15 cellular contexts compared by ENCODE assay signal in the genomic region with DNA sequence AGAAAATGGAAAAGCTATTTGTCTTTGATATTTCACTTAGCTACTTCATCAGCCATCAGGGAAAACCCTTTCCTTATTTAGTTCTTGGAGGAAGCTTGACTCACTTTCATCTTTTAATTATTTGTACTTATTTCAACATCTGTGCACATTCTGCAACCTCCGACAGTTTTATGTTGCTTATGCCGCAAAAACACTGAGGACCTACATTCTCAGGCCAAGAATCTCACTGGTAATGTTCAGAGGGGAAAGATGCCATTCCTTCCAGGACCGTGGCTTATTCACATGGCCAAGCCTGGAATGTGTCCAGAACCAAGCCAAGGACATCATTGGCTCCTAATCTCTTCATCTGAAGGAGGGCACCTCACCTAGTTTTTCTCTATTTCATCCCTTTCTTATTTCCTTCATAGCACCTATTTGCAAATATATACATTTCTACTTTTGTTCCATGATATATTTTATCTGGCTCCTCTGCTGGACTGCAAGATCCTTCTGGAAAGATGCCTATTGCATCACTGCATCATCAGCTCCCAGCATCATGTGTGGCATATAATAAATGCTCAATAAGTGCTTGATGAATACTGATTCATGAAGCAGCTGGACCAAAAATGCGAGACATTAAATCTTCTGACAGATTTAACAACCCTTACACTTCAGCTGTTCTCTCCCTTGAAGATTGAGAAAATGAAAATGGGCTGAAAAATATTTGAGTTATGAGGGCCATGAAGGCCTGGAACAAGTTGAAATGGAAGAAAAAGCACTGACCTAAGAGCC.
A peak's percentile ranks its signal among the peaks of the same experiment; 100 is the strongest.
DNase-seq lines count a peak whose midpoint lies in the region; ATAC-seq and TF ChIP-seq lines count a peak whose summit lies in the region.
"Had no signal": no experiment of that assay in that cellular context is flagged by ENCODE, and none has a peak within 500 bp of the region (broad histone marks: within the 10 kb centered on the region; RNA-seq: fewer than 3 reads in every experiment).

No MANE protein-coding gene starts in this region.

- ATAC-seq in SK-N-SH treated with all-trans-retinoic acid at 6 μM for 48 hours: no peak
- ATAC-seq: K562, pancreas had no signal

- no peaks in the 10 kb centered on the region for H3K9me3 ChIP-seq in prostate gland
- H3K9me3 ChIP-seq: BE2C, pancreas, spleen had no signal

- peak overlapping the region; percentile 32 to 34 for H3K27ac ChIP-seq in prostate gland
- H3K27ac ChIP-seq: pancreas, spleen had no signal

- H3K27me3 ChIP-seq in prostate gland (replicated peaks; ENCODE audit: insufficient read depth): no peaks in the 10 kb centered on the region
- H3K27me3 ChIP-seq: BE2C, pancreas, spleen had no signal

- no peak for TF ChIP-seq CTCF in AG09309 (IDR thresholded peaks at IDR 0.05; ENCODE audit: control insufficient read depth, insufficient read depth, low read depth, low read length, missing control alignments)
- no peak for TF ChIP-seq CTCF in fibroblast of mammary gland (conservative IDR thresholded peaks at IDR 0.05; ENCODE audit: control insufficient read depth, insufficient read depth, low read depth, low read length)
- no peak for TF ChIP-seq CTCF in prostate gland (IDR thresholded peaks at IDR 0.05)

- H3K4me3 ChIP-seq in AG09309 (ENCODE audit: control insufficient read depth, low read depth, low read length) (no peak overlapping the region), fibroblast of mammary gland (ENCODE audit: control insufficient read depth, low read depth, low read length) (no peak overlapping the region), prostate gland (no peak overlapping the region)
- H3K4me3 ChIP-seq: K562, pancreas, spleen had no signal

- intact Hi-C loops in prostate gland (cut with DNase I): no loop called here

- TF ChIP-seq POLR2A in prostate gland (IDR thresholded peaks at IDR 0.05): no peak

- H3K36me3 ChIP-seq in prostate gland: no peaks in the 10 kb centered on the region
- H3K36me3 ChIP-seq: BE2C, pancreas, spleen had no signal

- no peaks in the 10 kb centered on the region for H3K4me1 ChIP-seq in prostate gland (replicated peaks)
- H3K4me1 ChIP-seq: pancreas had no signal

- DNase-seq in AG09309 (ENCODE audit: low read depth) (peak; percentile 73), RPMI7951 (ENCODE audit: low read depth) (peak; percentile 19), fibroblast of mammary gland (ENCODE audit: low read depth) (peak; percentile 47), prostate gland (ENCODE audit: low spot score) (no peak), NCI-H526 treated with DMSO at 0.1 percent for 48 hours (lab: John Stamatoyannopoulos, UW) (no peak), G401 (ENCODE audit: low spot score) (no peak)
- no peak for DNase-seq in effector CD4-positive, alpha-beta T cell
- DNase-seq: activated effector memory CD4-positive, alpha-beta T cell treated with anti-CD3 and anti-CD28 coated beads, Interleukin-2, amount 50 U/mL, for 16 hours; BE2C; NCI-H1092; pancreas; spleen; stimulated activated naive CD4-positive, alpha-beta T cell treated with Interleukin-2 at 50 U/mL for 16 hours had no signal

- WGBS in prostate gland: 32% methylated on average over 4 of the region's 4 CpGs

- in situ Hi-C loops in G401 (cut with HindIII; ENCODE audit: low sequenced_read_pairs): no loop called here

TF ChIP-seq in SK-N-SH treated with all-trans-retinoic acid at 6 μM for 48 hours, 23 proteins besides CTCF, POLR2A, EP300 and RAD21:
- TF ChIP-seq ZNF70 (CRISPR knock-in tag; IDR thresholded peaks at IDR 0.05) (no peak), ESRRG (CRISPR knock-in tag; IDR thresholded peaks at IDR 0.05) (no peak), GLIS3 (CRISPR knock-in tag; IDR thresholded peaks at IDR 0.05) (no peak), ZNF565 (CRISPR knock-in tag; conservative IDR thresholded peaks at IDR 0.05; ENCODE audit: low read depth) (no peak), ZNF8 (CRISPR knock-in tag; IDR thresholded peaks at IDR 0.05) (no peak), OSR1 (CRISPR knock-in tag; IDR thresholded peaks at IDR 0.05) (no peak), RARB (CRISPR knock-in tag; IDR thresholded peaks at IDR 0.05) (no peak), TCF4 (CRISPR knock-in tag; IDR thresholded peaks at IDR 0.05; ENCODE audit: borderline replicate concordance) (no peak)
- TF ChIP-seq, protein P1, sequence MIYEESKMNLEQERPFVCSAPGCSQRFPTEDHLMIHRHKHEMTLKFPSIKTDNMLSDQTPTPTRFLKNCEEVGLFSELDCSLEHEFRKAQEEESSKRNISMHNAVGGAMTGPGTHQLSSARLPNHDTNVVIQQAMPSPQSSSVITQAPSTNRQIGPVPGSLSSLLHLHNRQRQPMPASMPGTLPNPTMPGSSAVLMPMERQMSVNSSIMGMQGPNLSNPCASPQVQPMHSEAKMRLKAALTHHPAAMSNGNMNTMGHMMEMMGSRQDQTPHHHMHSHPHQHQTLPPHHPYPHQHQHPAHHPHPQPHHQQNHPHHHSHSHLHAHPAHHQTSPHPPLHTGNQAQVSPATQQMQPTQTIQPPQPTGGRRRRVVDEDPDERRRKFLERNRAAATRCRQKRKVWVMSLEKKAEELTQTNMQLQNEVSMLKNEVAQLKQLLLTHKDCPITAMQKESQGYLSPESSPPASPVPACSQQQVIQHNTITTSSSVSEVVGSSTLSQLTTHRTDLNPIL (CRISPR knock-in tag; IDR thresholded peaks at IDR 0.05; ENCODE audit: low read depth): no peak

Comparison
In these comparisons a context has a peak if more than half of its experiments do, and no peak if none do; other contexts are left out.
1. DNase-seq: peak in AG09309 (single experiment), RPMI7951 (single experiment) and fibroblast of mammary gland (single experiment); none in prostate gland (single experiment), effector CD4-positive, alpha-beta T cell (single experiment), NCI-H526 treated with DMSO at 0.1 percent for 48 hours (single experiment) and G401 (single experiment).